ENCODE assay signal across 1 cellular context in the genomic region with DNA sequence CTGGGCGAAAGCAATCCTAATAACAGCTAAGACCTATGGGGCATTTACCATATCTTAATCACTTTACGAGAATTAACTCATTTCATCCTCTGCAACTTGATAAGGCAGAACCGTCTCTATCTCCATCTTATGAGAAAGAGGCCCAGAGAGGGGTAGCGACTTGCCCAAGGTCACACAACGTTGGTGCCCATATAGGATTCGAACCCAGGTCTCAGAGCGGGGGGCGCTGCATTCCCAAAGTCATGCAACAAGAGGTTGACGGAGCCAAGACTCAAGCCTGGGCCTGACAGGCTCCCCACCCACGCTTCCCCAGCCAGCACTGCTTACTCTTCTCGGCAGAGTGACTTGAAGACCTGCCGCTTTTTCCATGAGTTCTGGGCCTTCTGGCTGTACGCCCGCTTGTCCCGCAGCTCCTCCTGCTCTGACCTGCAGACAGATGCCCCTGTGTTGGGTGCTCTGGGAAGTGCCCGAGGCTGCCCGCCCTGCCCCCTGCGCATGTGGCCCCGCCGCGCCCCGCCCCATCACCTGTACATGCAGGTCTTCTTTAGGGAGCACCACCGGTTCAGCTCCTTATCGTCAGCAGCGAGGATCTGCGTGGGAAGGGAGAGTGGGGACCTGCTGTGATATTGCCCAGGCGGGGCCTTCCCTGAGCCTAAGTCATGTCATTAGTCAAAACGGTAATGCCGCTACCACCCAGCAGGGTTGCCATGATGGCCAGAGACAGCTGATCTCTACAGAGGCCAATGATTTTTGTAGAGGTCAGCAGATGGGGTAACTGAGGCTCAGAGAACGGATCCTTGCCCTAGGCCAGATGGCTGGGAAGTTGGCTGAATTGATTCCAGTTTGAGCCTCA.
TF ChIP-seq lines count a peak whose summit lies in the region.

No MANE protein-coding gene starts in this region.

TF ChIP-seq in H1, 55 proteins besides CTCF, POLR2A, EP300 and RAD21:
- TF ChIP-seq RBBP5 (IDR thresholded peaks at IDR 0.05; ENCODE audit: borderline replicate concordance, low read depth, low read length) (no peak), CBX8 (IDR thresholded peaks at IDR 0.05; ENCODE audit: borderline replicate concordance, low read depth, low read length) (no peak), CTBP2 (IDR thresholded peaks at IDR 0.05; ENCODE audit: borderline replicate concordance, insufficient read depth, insufficient read length, low read length) (no peak), EGR1 (IDR thresholded peaks at IDR 0.05; ENCODE audit: borderline replicate concordance, low read depth, low read length) (no peak), TAF1 (IDR thresholded peaks at IDR 0.05; ENCODE audit: low read depth, low read length) (no peak)
